18 cellular contexts compared by ENCODE assay signal in the genomic region with DNA sequence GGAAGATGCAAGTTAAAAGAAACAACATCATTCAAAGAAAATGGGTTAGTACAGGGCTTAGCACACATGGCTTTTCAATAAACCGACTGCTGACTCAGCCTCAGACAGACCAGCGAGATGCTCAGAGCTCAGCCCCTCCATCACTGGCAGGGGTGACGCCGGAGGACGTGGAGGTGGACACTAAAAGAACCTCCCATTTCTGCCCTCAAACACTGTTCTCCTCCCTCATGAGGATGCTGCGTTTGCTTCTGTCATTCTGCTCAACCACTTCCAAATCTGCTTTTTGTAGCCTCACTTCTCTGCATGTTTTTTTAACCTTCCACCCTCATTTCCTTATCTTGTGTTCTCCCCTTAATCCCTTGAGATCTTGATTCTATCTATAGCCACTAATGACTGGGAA. TPM values are rescaled to one million over a fixed set of nuclear protein-coding genes. Genes with fewer than 3 reads are reported as not detected.
"Had no signal": no experiment of that assay in that cellular context is flagged by ENCODE, and none has a peak within 500 bp of the region (broad histone marks: within the 10 kb centered on the region; RNA-seq: fewer than 3 reads in every experiment).

No MANE protein-coding gene starts in this region.

- H3K27ac ChIP-seq: adrenal gland, hepatocyte, psoas muscle, sigmoid colon had no signal

- H2AFZ ChIP-seq: hepatocyte had no signal

- H3K9me3 ChIP-seq: adrenal gland, esophagus squamous epithelium, mucosa of descending colon, psoas muscle, sigmoid colon had no signal

- H3K4me1 ChIP-seq: psoas muscle, sigmoid colon had no signal

- DNase-seq: activated CD4-positive, alpha-beta T cell treated with anti-CD3 and anti-CD28 coated beads, Interleukin-2, amount 10 ng/mL, durations not matched to agents 24 days and 14 days; activated naive CD4-positive, alpha-beta T cell treated with anti-CD3 and anti-CD28 coated beads, Interleukin-2, amount 10 ng/mL, durations not matched to agents 7 days and 5 days; adrenal gland; cerebellar nuclear complex; esophagus squamous epithelium; foreskin melanocyte; kidney glomerular epithelial cell; mucosa of descending colon; naive thymus-derived CD8-positive, alpha-beta T cell; nucleus accumbens; psoas muscle; sigmoid colon; stimulated activated CD4-positive, alpha-beta T cell treated with anti-CD3 and anti-CD28 coated beads, Interleukin-2, amount 100 ng/mL, for 24 hours; stimulated activated naive CD4-positive, alpha-beta T cell had no signal

- H3K27me3 ChIP-seq: adrenal gland, esophagus squamous epithelium, hepatocyte, sigmoid colon had no signal

- H3K4me3 ChIP-seq: adrenal gland, esophagus squamous epithelium, hepatocyte, mucosa of descending colon, psoas muscle, sigmoid colon had no signal

- ATAC-seq: activated T-helper 17 cell treated with anti-CD3 and anti-CD28 coated beads, Interleukin-2, amount 50 U/mL, for 72 hours; mucosa of descending colon; naive thymus-derived CD8-positive, alpha-beta T cell; psoas muscle had no signal

RNA-seq across cellular contexts. Expression of gene WEE2, which starts 21.5 kb away (rescaled TPM):
- total RNA-seq: activated CD4-positive, alpha-beta T cell treated with anti-CD3 and anti-CD28 coated beads, Interleukin-2, amount 10 ng/mL, durations not matched to agents 24 days and 14 days; adrenal gland; esophagus squamous epithelium; mucosa of descending colon; naive thymus-derived CD8-positive, alpha-beta T cell; psoas muscle; sigmoid colon; SK-MEL-5 had no signal
- polyA plus RNA-seq: naive thymus-derived CD8-positive, alpha-beta T cell; psoas muscle; urinary bladder had no signal
